10 cellular contexts compared by ENCODE assay signal in genomic region chr4:76690906-76691275, GRCh38.
A peak's percentile ranks its signal among the peaks of the same experiment; 100 is the strongest.
DNase-seq lines count a peak whose midpoint lies in the region; ATAC-seq and TF ChIP-seq lines count a peak whose summit lies in the region.
"Had no signal": no experiment of that assay in that cellular context is flagged by ENCODE, and none has a peak within 500 bp of the region (broad histone marks: within the 10 kb centered on the region; RNA-seq: fewer than 3 reads in every experiment).

No MANE protein-coding gene starts in this region.

- no peaks in the 10 kb centered on the region for H3K9me3 Mint-ChIP-seq in progenitor cell of endocrine pancreas (ENCODE audit: low read depth)
- H3K9me3 Mint-ChIP-seq: activated T-helper 1 cell treated with anti-CD3 and anti-CD28 coated beads, Interleukin-12 subunit alpha, Interleukin-12 subunit beta, Interleukin-2, Interleukin-4 antibody, amounts not matched to agents 30 ng/mL and 10 ng/mL and 1 ng/mL, durations not matched to agents 14 hours and 24 hours and 36 hours; IgD-negative memory B cell had no signal

- peak overlapping the region in 1 of 4 donors; percentile 27 for H3K4me3 ChIP-seq in esophagus squamous epithelium
- H3K4me3 ChIP-seq in right atrium auricular region = no peak overlapping the region

- H3K4me1 Mint-ChIP-seq in progenitor cell of endocrine pancreas (ENCODE audit: low read depth) = peaks cover 65% of the 10 kb centered on the region

- TF ChIP-seq POLR2A in esophagus squamous epithelium (IDR thresholded peaks at IDR 0.05) = no peak

- H3K36me3 Mint-ChIP-seq in progenitor cell of endocrine pancreas (ENCODE audit: insufficient read depth) = peaks cover 1% of the 10 kb centered on the region
- H3K36me3 Mint-ChIP-seq: IgD-negative memory B cell had no signal

- DNase-seq in EL (peak; percentile 8), NCI-H69 (lab: John Stamatoyannopoulos, UW) (peak; percentile 52), esophagus squamous epithelium (lab: John Stamatoyannopoulos, UW) (no peak), progenitor cell of endocrine pancreas (ENCODE audit: low spot score, unreplicated experiment) (no peak), T-helper 1 cell (no peak), right atrium auricular region (ENCODE audit: low spot score) (no peak)

- intact Hi-C loops in esophagus squamous epithelium (cut with DNase I) = no loop called here

- 43 to 59% methylated on average over 1 of the region's 1 CpG for WGBS in esophagus squamous epithelium, 2 donors

- ATAC-seq in GM19324 (IDR thresholded peaks at IDR 0.05; ENCODE audit: low FRiP score, unreplicated experiment) (no peak), GM21717 (IDR thresholded peaks at IDR 0.05; ENCODE audit: unreplicated experiment) (no peak)

- no peaks in the 10 kb centered on the region for H3K27me3 Mint-ChIP-seq in progenitor cell of endocrine pancreas

- H3K4me1 ChIP-seq in esophagus squamous epithelium (peaks cover 7 to 39% (median 9%) of the 10 kb centered on the region in 3 donors), right atrium auricular region (peaks cover 0 to 29% of the 10 kb centered on the region in 2 donors)

- no peak for TF ChIP-seq CTCF in esophagus squamous epithelium (IDR thresholded peaks at IDR 0.05)
- no peak for TF ChIP-seq CTCF in progenitor cell of endocrine pancreas (IDR thresholded peaks at IDR 0.05; ENCODE audit: unreplicated experiment)
- TF ChIP-seq CTCF in right atrium auricular region (IDR thresholded peaks at IDR 0.05) = no peak

- H3K27me3 ChIP-seq in esophagus squamous epithelium = peaks cover 0 to 51% (median 0%) of the 10 kb centered on the region in 4 donors
- no peaks in the 10 kb centered on the region for H3K27me3 ChIP-seq in right atrium auricular region

- no peaks in the 10 kb centered on the region for H3K9me3 ChIP-seq in esophagus squamous epithelium
- H3K9me3 ChIP-seq in right atrium auricular region = no peaks in the 10 kb centered on the region

- no peaks in the 10 kb centered on the region for H3K36me3 ChIP-seq in esophagus squamous epithelium
- no peaks in the 10 kb centered on the region for H3K36me3 ChIP-seq in right atrium auricular region

- H3K27ac ChIP-seq in esophagus squamous epithelium (peak overlapping the region in 3 of 4 donors; percentile 23 to 79 (median 68)), right atrium auricular region (no peak overlapping the region)

- peak overlapping the region; percentile 89 for H3K27ac Mint-ChIP-seq in progenitor cell of endocrine pancreas
- H3K27ac Mint-ChIP-seq: activated T-helper 1 cell treated with anti-CD3 and anti-CD28 coated beads, Interleukin-12 subunit alpha, Interleukin-12 subunit beta, Interleukin-2, Interleukin-4 antibody, amounts not matched to agents 30 ng/mL and 10 ng/mL and 1 ng/mL, durations not matched to agents 14 hours and 24 hours and 36 hours; IgD-negative memory B cell had no signal

- H3K4me3 Mint-ChIP-seq in progenitor cell of endocrine pancreas (ENCODE audit: low read depth) = peak overlapping the region; percentile 85

Comparison
In these comparisons a context has a peak if more than half of its experiments do, and no peak if none do; other contexts are left out.
1. DNase-seq: peak in EL (single experiment) and NCI-H69 (single experiment); none in esophagus squamous epithelium (single experiment), progenitor cell of endocrine pancreas (single experiment), T-helper 1 cell (0 of 5) and right atrium auricular region (single experiment).
2. H3K27ac ChIP-seq: peak in esophagus squamous epithelium (3 of 4); none in right atrium auricular region (0 of 2).